27 cellular contexts compared by ENCODE assay signal in genomic region chr5:108387756-108388155, GRCh38.
"Had no signal": no experiment of that assay in that cellular context is flagged by ENCODE, and none has a peak within 500 bp of the region (broad histone marks: within the 10 kb centered on the region; RNA-seq: fewer than 3 reads in every experiment).

No MANE protein-coding gene starts in this region.

- H3K4me1 ChIP-seq: colonic mucosa, prostate gland had no signal

- H3K36me3 ChIP-seq: colonic mucosa, esophagus muscularis mucosa, left ventricle myocardium inferior, lower lobe of right lung, neutrophil, prostate gland, right atrium auricular region, stomach, tibial artery had no signal

- FAIRE-seq: endothelial cell of umbilical vein had no signal

- H3K9me3 ChIP-seq: colonic mucosa, esophagus muscularis mucosa, left ventricle myocardium inferior, lower lobe of right lung, neutrophil, prostate gland, right atrium auricular region, stomach, testis, tibial artery had no signal

- H3K27me3 ChIP-seq: colonic mucosa, esophagus muscularis mucosa, right atrium auricular region, stomach, testis had no signal

- H3K4me3 ChIP-seq: colonic mucosa, esophagus muscularis mucosa, left ventricle myocardium inferior, lower lobe of right lung, prostate gland, right atrium auricular region, smooth muscle cell, stomach, testis, tibial artery had no signal

- H3K27ac ChIP-seq: colonic mucosa, esophagus muscularis mucosa, left ventricle myocardium inferior, lower lobe of right lung, neutrophil, parathyroid adenoma, prostate gland, right atrium auricular region, stomach, testis, tibial artery had no signal

- DNase-seq: colonic mucosa; effector memory CD4-positive, alpha-beta T cell; foreskin melanocyte; hypothalamus; immature natural killer cell; islet precursor cell; kidney glomerular epithelial cell; left colon; left ventricle myocardium inferior; lower lobe of right lung; natural killer cell; stimulated activated CD4-positive, alpha-beta T cell treated with anti-CD3 and anti-CD28 coated beads, Interleukin-12 subunit alpha, Interleukin-12 subunit beta, amount 100 ng/mL, for 4 hours; stimulated activated CD4-positive, alpha-beta T cell treated with anti-CD3 and anti-CD28 coated beads, Interleukin-1b, Interleukin-23, amount 100 ng/mL, for 48 hours; stimulated activated CD4-positive, alpha-beta T cell treated with anti-CD3 and anti-CD28 coated beads, Interleukin-4, amount 100 ng/mL, for 24 hours; stimulated activated naive CD4-positive, alpha-beta T cell treated with Interleukin-2 at 50 U/mL for 16 hours; stomach; testis; tibial artery had no signal

- ATAC-seq: left colon; lower lobe of right lung; natural killer cell; sciatic nerve; stimulated activated effector memory CD8-positive, alpha-beta T cell treated with anti-CD3 and anti-CD28 coated beads, Interleukin-12 subunit alpha, Interleukin-12 subunit beta, amount 100 ng/mL, for 72 hours had no signal
